In genomic region chr2:377414-377813, GRCh38 we compare ENCODE assay signal across 33 cellular contexts.
DNase-seq lines count a peak whose midpoint lies in the region; ATAC-seq, FAIRE-seq and TF ChIP-seq lines count a peak whose summit lies in the region.
"Had no signal": no experiment of that assay in that cellular context is flagged by ENCODE, and none has a peak within 500 bp of the region (broad histone marks: within the 10 kb centered on the region; RNA-seq: fewer than 3 reads in every experiment).

No MANE protein-coding gene starts in this region.

- H3K4me3 ChIP-seq in HepG2 (replicated peaks in 1 of 3; ENCODE audit: insufficient read depth in 1 of 3, low read depth in 2 of 3, low read length in 3 of 3) (no peak overlapping the region), right lobe of liver (no peak overlapping the region), HEK293 (ENCODE audit: low read depth, low read length) (no peak overlapping the region)
- H3K4me3 ChIP-seq: A549; BLaER1; BLaER1 treated with 17β-estradiol and CSF1 and Interleukin-3, amounts not matched to agents 10 nM and 100 nM had no signal

- ATAC-seq in HepG2 (no peak), right lobe of liver (no peak)
- ATAC-seq: A549; CD8-positive, alpha-beta T cell had no signal

- no peak for DNase-seq in HepG2 (ENCODE audit: low spot score)
- DNase-seq in right lobe of liver, result no peak
- DNase-seq in Caki2 (ENCODE audit: low read depth), result peak; percentile 10
- DNase-seq in NCI-H1417 treated with DMSO at 0.1 percent for 48 hours (lab: John Stamatoyannopoulos, UW), result no peak
- no peak for DNase-seq in cortex of kidney (lab: John Stamatoyannopoulos, UW)
- DNase-seq: 8988T; ACHN; AML-193; BE2C; C1 segment of cervical spinal cord; Caco-2; Calu3; CD4-positive, alpha-beta memory T cell; CD4-positive, alpha-beta T cell; CD4-positive, CD25-positive, alpha-beta regulatory T cell; CD8-positive, alpha-beta memory T cell; CD8-positive, alpha-beta T cell; COR-L47; DMS 273 treated with DMSO at 0.1 percent for 48 hours; DMS153; DMS53; DMS79; DMS79 treated with DMSO at 0.1 percent for 48 hours; DND-41; EL had no signal

- H3K9ac ChIP-seq in HepG2 (ENCODE audit: insufficient read depth, low read depth, low read length), result no peak overlapping the region
- H3K9ac ChIP-seq: BLaER1; BLaER1 treated with 17β-estradiol and CSF1 and Interleukin-3, amounts not matched to agents 10 nM and 100 nM had no signal

- 9% methylated on average over 2 of the region's 2 CpGs for WGBS in HepG2 (ENCODE audit: low lambda C conversion rate)
- 19% methylated on average over 2 of the region's 2 CpGs for WGBS in right lobe of liver (ENCODE audit: insufficient coverage, low coverage, low lambda C conversion rate, missing lambda C conversion rate)

- TF ChIP-seq RAD21 in HepG2 (CRISPR knock-in tag; IDR thresholded peaks at IDR 0.05), result no peak

- H3K36me3 ChIP-seq in HepG2 (replicated peaks in 1 of 2; ENCODE audit: control insufficient read depth in 1 of 2, insufficient read depth in 2 of 2, low read length in 2 of 2) (no peaks in the 10 kb centered on the region), right lobe of liver (no peaks in the 10 kb centered on the region), HEK293 (ENCODE audit: control insufficient read depth in 2 of 2, insufficient read depth in 1 of 2, low read length in 2 of 2) (no peaks in the 10 kb centered on the region)
- H3K36me3 ChIP-seq: BE2C, BLaER1 had no signal

- H3K27me3 ChIP-seq in HepG2 (ENCODE audit: control insufficient read depth in 1 of 2, insufficient read depth in 2 of 2, low read length in 2 of 2) (peaks cover 0 to 50% of the 10 kb centered on the region in 2 experiments; a peak in 3 of 5 replicates), right lobe of liver (no peaks in the 10 kb centered on the region)
- H3K27me3 ChIP-seq: BE2C; BLaER1; BLaER1 treated with 17β-estradiol and CSF1 and Interleukin-3, amounts not matched to agents 10 nM and 100 nM had no signal

- H3K9me3 ChIP-seq in HepG2 (ENCODE audit: low read length), result peaks cover 25% of the 10 kb centered on the region
- no peaks in the 10 kb centered on the region for H3K9me3 ChIP-seq in right lobe of liver
- no peaks in the 10 kb centered on the region for H3K9me3 ChIP-seq in HEK293 (ENCODE audit: control insufficient read depth, insufficient read depth, low read depth, low read length)
- H3K9me3 ChIP-seq: A549, BE2C, Caco-2 had no signal

- no peak overlapping the region for H3K27ac ChIP-seq in HepG2 (ENCODE audit: extremely low read length, insufficient read depth, low read length)
- H3K27ac ChIP-seq in right lobe of liver, result no peak overlapping the region
- no peak overlapping the region for H3K27ac ChIP-seq in HEK293 (ENCODE audit: extremely low read depth, low read depth, low read length)
- H3K27ac ChIP-seq: 22Rv1; A549; BLaER1; BLaER1 treated with 17β-estradiol and CSF1 and Interleukin-3, amounts not matched to agents 10 nM and 100 nM; C4-2B had no signal

- H3K4me2 ChIP-seq in HepG2 (ENCODE audit: low read depth, low read length), result no peak overlapping the region
- H3K4me2 ChIP-seq: A549; BLaER1; BLaER1 treated with 17β-estradiol and CSF1 and Interleukin-3, amounts not matched to agents 10 nM and 100 nM had no signal

- H2AFZ ChIP-seq in HepG2 (ENCODE audit: low read length), result no peak overlapping the region

- POLR2A ChIA-PET in HepG2 (lab: Yijun Ruan, JAX) (no interaction called here), HEK293 (lab: Yijun Ruan, JAX) (no interaction called here)

- no peak for TF ChIP-seq EP300 in HepG2 (IDR thresholded peaks at IDR 0.05; ENCODE audit: low read depth in 2 of 2, low read length in 2 of 2)
- TF ChIP-seq EP300 in HepG2 (CRISPR knock-in tag; IDR thresholded peaks at IDR 0.05; ENCODE audit: borderline replicate concordance), result no peak

- in situ Hi-C loops in HepG2 (cut with HindIII; ENCODE audit: extremely low pct_ligation_motif_present, low pct_unique_long_range_greater_than_20kb), result no loop called here
- in situ Hi-C loops in Caki2 (cut with HindIII; ENCODE audit: low pct_unique_long_range_greater_than_20kb, low sequenced_read_pairs), result no loop called here

- CTCF ChIA-PET in HepG2 (lab: Yijun Ruan, JAX; ENCODE audit: low intra/inter-chr PET ratio, low total read pairs), result no interaction called here
- CTCF ChIA-PET in HEK293 (lab: Yijun Ruan, JAX), result interaction anchor here (0.7 kb wide), 1 partner anchor 103 kb away, joined by 3 read pairs; no protein-coding TSS in a partner anchor

- no peak for TF ChIP-seq POLR2A in HepG2 (IDR thresholded peaks at IDR 0.05; ENCODE audit: insufficient read depth in 1 of 2, low read depth in 2 of 2, low read length in 2 of 2)
- no peak for TF ChIP-seq POLR2A in right lobe of liver (IDR thresholded peaks at IDR 0.05)

- TF ChIP-seq CTCF in HepG2 (CRISPR knock-in tag; IDR thresholded peaks at IDR 0.05) (no peak), right lobe of liver (IDR thresholded peaks at IDR 0.05) (no peak), HEK293 (tag by site-specific recombination; IDR thresholded peaks at IDR 0.05) (no peak)

- no peaks in the 10 kb centered on the region for H3K79me2 ChIP-seq in HepG2 (ENCODE audit: insufficient read depth, low read length)

- H4K20me1 ChIP-seq in HepG2 (ENCODE audit: insufficient read depth, low read length), result no peaks in the 10 kb centered on the region
- H4K20me1 ChIP-seq: BLaER1; BLaER1 treated with 17β-estradiol and CSF1 and Interleukin-3, amounts not matched to agents 10 nM and 100 nM had no signal

- BruUV-seq in HepG2 (replicated peaks; lab: Mats Ljungman, UMichigan), result no TSS peak

- H3K4me1 ChIP-seq in HepG2 (ENCODE audit: insufficient read depth, low read length) (peaks cover 12% of the 10 kb centered on the region), right lobe of liver (no peaks in the 10 kb centered on the region), HEK293 (ENCODE audit: control insufficient read depth, insufficient read depth, low read length) (no peaks in the 10 kb centered on the region)
- H3K4me1 ChIP-seq: A549; BE2C; BLaER1; BLaER1 treated with 17β-estradiol and CSF1 and Interleukin-3, amounts not matched to agents 10 nM and 100 nM; Caco-2 had no signal

- intact Hi-C loops in HepG2 (cut with micrococcal nuclease; ENCODE audit: unreplicated experiment) (no loop called here), right lobe of liver (cut with DNase I) (no loop called here)

- FAIRE-seq in HepG2 (lab: Jason Lieb, UNC), result no peak
- FAIRE-seq: A204.1, A549, D721Med had no signal

TF ChIP-seq in HepG2, 621 proteins besides CTCF, POLR2A, EP300 and RAD21:
- TF ChIP-seq ZNF160 (CRISPR knock-in tag; IDR thresholded peaks at IDR 0.05) (peak; percentile 99), MAF1 (CRISPR knock-in tag; IDR thresholded peaks at IDR 0.05; ENCODE audit: borderline replicate concordance) (no peak), ZNF292 (CRISPR knock-in tag; IDR thresholded peaks at IDR 0.05; ENCODE audit: borderline replicate concordance, low read depth) (no peak)

TF ChIP-seq in HEK293, 187 proteins besides CTCF, POLR2A, EP300 and RAD21:
- TF ChIP-seq SETDB1 (IDR thresholded peaks at IDR 0.05; ENCODE audit: insufficient read length, low read length), result peak; percentile 77
- TF ChIP-seq ZNF596 (tag by site-specific recombination; IDR thresholded peaks at IDR 0.05), result no peak
- TF ChIP-seq ZNF658 (tag by site-specific recombination; IDR thresholded peaks at IDR 0.05), result no peak
- no peak for TF ChIP-seq REPIN1 (tag by site-specific recombination; IDR thresholded peaks at IDR 0.05; ENCODE audit: low read depth)
- TF ChIP-seq ZNF555 (tag by site-specific recombination; conservative IDR thresholded peaks at IDR 0.05), result no peak
- TF ChIP-seq TRIM28 (IDR thresholded peaks at IDR 0.05; ENCODE audit: borderline replicate concordance, low read length), result no peak
- no peak for TF ChIP-seq PATZ1 (tag by site-specific recombination; IDR thresholded peaks at IDR 0.05)
- no peak for TF ChIP-seq ZNF174 (tag by site-specific recombination; IDR thresholded peaks at IDR 0.05)

Comparison
In these comparisons a context has a peak if more than half of its experiments do, and no peak if none do; other contexts are left out.
1. Of the 63 proteins assayed by ChIP-seq in both HepG2 and HEK293: peak only in HepG2: none; only in HEK293: SETDB1; in both: none; in neither: 62.